Comparison of ENCODE assay signal across 13 cellular contexts in the genomic region with DNA sequence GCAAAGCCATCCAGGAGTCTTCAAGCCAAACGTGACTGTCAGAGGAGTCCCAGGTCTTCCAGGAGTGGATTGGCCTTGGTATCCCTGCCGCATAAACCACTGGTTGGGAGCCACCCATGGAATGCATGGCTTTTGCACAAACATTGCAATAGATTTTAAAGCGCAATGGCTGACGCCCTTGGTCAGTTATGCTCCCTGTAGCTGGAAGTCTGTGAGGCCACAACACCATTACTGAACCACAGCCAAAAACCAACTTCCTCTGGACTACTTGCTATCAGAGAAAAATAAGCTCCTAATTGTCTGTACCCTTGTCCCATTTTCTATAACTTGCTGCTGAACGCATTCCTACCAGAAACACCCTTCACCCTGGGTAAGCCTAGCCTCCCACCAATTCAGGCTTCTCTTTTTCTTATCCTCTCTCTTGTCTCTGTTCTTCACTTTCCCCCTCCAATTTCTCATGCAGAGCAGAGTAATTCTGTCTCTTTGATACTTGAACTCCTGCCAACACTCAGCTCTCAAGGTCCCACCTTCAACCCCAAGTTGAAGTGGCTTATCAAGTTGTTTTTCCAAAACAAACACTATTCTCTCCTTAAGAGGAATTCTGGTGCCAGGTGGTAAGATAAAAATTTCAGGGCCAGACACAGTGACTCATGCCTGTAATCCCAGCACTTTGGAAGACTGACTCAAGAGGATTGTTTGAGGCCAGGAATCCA.
DNase-seq lines count a peak whose midpoint lies in the region; ATAC-seq, FAIRE-seq and TF ChIP-seq lines count a peak whose summit lies in the region.
"Had no signal": no experiment of that assay in that cellular context is flagged by ENCODE, and none has a peak within 500 bp of the region (broad histone marks: within the 10 kb centered on the region; RNA-seq: fewer than 3 reads in every experiment).

No MANE protein-coding gene starts in this region.

- FAIRE-seq in urothelium cell line (lab: Jason Lieb, UNC): no peak

- peaks cover 6% of the 10 kb centered on the region for H3K9me3 Mint-ChIP-seq in activated CD8-positive, alpha-beta T cell treated with anti-CD3 and anti-CD28 coated beads for 36 hours
- peaks cover 6% of the 10 kb centered on the region for H3K9me3 Mint-ChIP-seq in GM23338

- no peaks in the 10 kb centered on the region for H3K36me3 Mint-ChIP-seq in activated CD8-positive, alpha-beta T cell treated with anti-CD3 and anti-CD28 coated beads for 36 hours (ENCODE audit: low read depth)
- H3K36me3 Mint-ChIP-seq in GM23338 (ENCODE audit: low read depth): peaks cover 5% of the 10 kb centered on the region; the same call in 1 of the 3 replicates

- H4K20me1 ChIP-seq in PC-3 (ENCODE audit: low read length) (no peaks in the 10 kb centered on the region), GM23338 (replicated peaks; ENCODE audit: insufficient read depth) (no peaks in the 10 kb centered on the region)

- POLR2A ChIA-PET in PC-3 (lab: Charles Lee; ENCODE audit: unreplicated experiment): no interaction called here
- POLR2A ChIA-PET in activated CD8-positive, alpha-beta T cell treated with anti-CD3 and anti-CD28 coated beads for 36 hours (lab: Charles Lee): no interaction called here

- peaks cover 4% of the 10 kb centered on the region for H3K4me1 Mint-ChIP-seq in activated CD8-positive, alpha-beta T cell treated with anti-CD3 and anti-CD28 coated beads for 36 hours (ENCODE audit: low read depth)
- no peaks in the 10 kb centered on the region; the same call in 2 of the 3 replicates for H3K4me1 Mint-ChIP-seq in GM23338
- H3K4me1 Mint-ChIP-seq: H9 had no signal

- H3K4me3 Mint-ChIP-seq in activated CD8-positive, alpha-beta T cell treated with anti-CD3 and anti-CD28 coated beads for 36 hours: no peak overlapping the region
- no peak overlapping the region for H3K4me3 Mint-ChIP-seq in GM23338
- H3K4me3 Mint-ChIP-seq: H9 had no signal

- H3F3A ChIP-seq in PC-3 (ENCODE audit: low read length, unreplicated experiment) (no peaks in the 10 kb centered on the region), GM23338 (replicated peaks; ENCODE audit: low read depth) (no peaks in the 10 kb centered on the region)

- H3K9me2 ChIP-seq in PC-3 (replicated peaks; ENCODE audit: low read length): no peaks in the 10 kb centered on the region
- H3K9me2 ChIP-seq in GM23338 (ENCODE audit: insufficient read depth): peaks cover 15% of the 10 kb centered on the region; the same call in 1 of the 2 replicates

- TF ChIP-seq CTCF in right atrium auricular region (IDR thresholded peaks at IDR 0.05): no peak
- no peak for TF ChIP-seq CTCF in PC-3 (conservative IDR thresholded peaks at IDR 0.05; ENCODE audit: low read depth, low read length)
- TF ChIP-seq CTCF in fibroblast of mammary gland (conservative IDR thresholded peaks at IDR 0.05; ENCODE audit: control insufficient read depth, insufficient read depth, low read depth, low read length): no peak
- no peak for TF ChIP-seq CTCF in activated CD8-positive, alpha-beta T cell treated with anti-CD3 and anti-CD28 coated beads for 36 hours (IDR thresholded peaks at IDR 0.05)
- TF ChIP-seq CTCF in GM23338 (conservative IDR thresholded peaks at IDR 0.05; ENCODE audit: low read depth in 2 of 2): no peak

- no peaks in the 10 kb centered on the region for H3K79me2 ChIP-seq in PC-3 (ENCODE audit: low read length)
- no peaks in the 10 kb centered on the region for H3K79me2 ChIP-seq in GM23338 (replicated peaks; ENCODE audit: insufficient read depth)

- H2AFZ ChIP-seq in PC-3 (ENCODE audit: low read length) (no peak overlapping the region), GM23338 (no peak overlapping the region)

- H3K36me3 ChIP-seq in right atrium auricular region (no peaks in the 10 kb centered on the region), PC-3 (ENCODE audit: low read depth, low read length) (no peaks in the 10 kb centered on the region), GM23338 (ENCODE audit: insufficient read depth) (no peaks in the 10 kb centered on the region)
- H3K36me3 ChIP-seq: left ventricle myocardium inferior, tibial artery had no signal

- peaks cover 3% of the 10 kb centered on the region for H3K27me3 Mint-ChIP-seq in activated CD8-positive, alpha-beta T cell treated with anti-CD3 and anti-CD28 coated beads for 36 hours
- H3K27me3 Mint-ChIP-seq in GM23338 (ENCODE audit: insufficient read depth, low read depth, poor library complexity): peaks cover 2% of the 10 kb centered on the region

- H3K27ac ChIP-seq in right atrium auricular region: no peak overlapping the region
- H3K27ac ChIP-seq in PC-3 (ENCODE audit: low read length): no peak overlapping the region
- H3K27ac ChIP-seq in GM23338 (ENCODE audit: low read depth): no peak overlapping the region
- H3K27ac ChIP-seq: left ventricle myocardium inferior, tibial artery had no signal

- H3K27me3 ChIP-seq in right atrium auricular region (no peaks in the 10 kb centered on the region), PC-3 (ENCODE audit: low read length) (no peaks in the 10 kb centered on the region), GM23338 (ENCODE audit: insufficient read depth) (no peaks in the 10 kb centered on the region)
- H3K27me3 ChIP-seq: tibial artery had no signal

- no peak overlapping the region for H3K9ac ChIP-seq in PC-3 (ENCODE audit: low read length)

- no peaks in the 10 kb centered on the region for H3K4me1 ChIP-seq in right atrium auricular region
- peaks cover 15% of the 10 kb centered on the region for H3K4me1 ChIP-seq in PC-3 (ENCODE audit: insufficient read depth, low read length)
- H3K4me1 ChIP-seq in GM23338 (ENCODE audit: insufficient read depth): no peaks in the 10 kb centered on the region

- peak; percentile 23 to 75 for ATAC-seq in left cardiac atrium
- peak; percentile 83 for ATAC-seq in PC-3
- no peak for ATAC-seq in activated CD8-positive, alpha-beta T cell treated with anti-CD3 and anti-CD28 coated beads for 36 hours
- no peak for ATAC-seq in HG03097 (IDR thresholded peaks at IDR 0.05; ENCODE audit: low FRiP score, unreplicated experiment)
- no peak for ATAC-seq in GM23338

- H3K4me2 ChIP-seq in PC-3 (ENCODE audit: low read length) (peak overlapping the region; percentile 22; the same call in 1 of the 2 replicates), GM23338 (no peak overlapping the region)

- H3K9me3 ChIP-seq in right atrium auricular region (peaks cover 0 to 15% of the 10 kb centered on the region in 2 donors), PC-3 (ENCODE audit: low read length) (no peaks in the 10 kb centered on the region)

- no peak overlapping the region for H3K4me3 ChIP-seq in right atrium auricular region
- no peak overlapping the region for H3K4me3 ChIP-seq in PC-3 (ENCODE audit: low read length)
- no peak overlapping the region for H3K4me3 ChIP-seq in fibroblast of mammary gland (ENCODE audit: control insufficient read depth, low read depth, low read length)
- no peak overlapping the region for H3K4me3 ChIP-seq in GM23338
- H3K4me3 ChIP-seq: left ventricle myocardium inferior, tibial artery had no signal

- no peak overlapping the region for H3K27ac Mint-ChIP-seq in activated CD8-positive, alpha-beta T cell treated with anti-CD3 and anti-CD28 coated beads for 36 hours
- H3K27ac Mint-ChIP-seq in GM23338: no peak overlapping the region
- H3K27ac Mint-ChIP-seq: H9 had no signal

- DNase-seq in left cardiac atrium (no peak), right atrium auricular region (ENCODE audit: low spot score) (no peak), PC-3 (peak; percentile 77), fibroblast of mammary gland (ENCODE audit: low read depth) (peak; percentile 52), urothelium cell line (ENCODE audit: low spot score) (peak; percentile 59), GM23338 (ENCODE audit: low spot score) (no peak)
- DNase-seq in activated CD8-positive, alpha-beta T cell treated with anti-CD3 and anti-CD28 coated beads for 36 hours: no peak
- DNase-seq: amygdala, H9, left ventricle myocardium inferior, NCI-H1694 treated with DMSO at 0.1 percent for 48 hours, tibial artery had no signal

- CTCF ChIA-PET in PC-3 (lab: Charles Lee): no interaction called here
- CTCF ChIA-PET in activated CD8-positive, alpha-beta T cell treated with anti-CD3 and anti-CD28 coated beads for 36 hours (lab: Charles Lee): no interaction called here

- no TSS peak for BruUV-seq in PC-3 (replicated peaks; lab: Mats Ljungman, UMichigan)

- intact Hi-C loops in left cardiac atrium (cut with DNase I) (no loop called here), PC-3 (cut with micrococcal nuclease) (no loop called here)
- intact Hi-C loops in activated CD8-positive, alpha-beta T cell treated with anti-CD3 and anti-CD28 coated beads for 36 hours (cut with micrococcal nuclease): no loop called here

TF ChIP-seq in GM23338, 12 proteins besides CTCF, POLR2A, EP300 and RAD21 (continues in another document):
- TF ChIP-seq CREB1 (CRISPR knock-in tag; IDR thresholded peaks at IDR 0.05; ENCODE audit: low read depth) (no peak), ZNF331 (CRISPR knock-in tag; IDR thresholded peaks at IDR 0.05; ENCODE audit: low read depth) (no peak), STAT1 (IDR thresholded peaks at IDR 0.05; ENCODE audit: unreplicated experiment) (no peak), EZH2phosphoT487 (IDR thresholded peaks at IDR 0.05; ENCODE audit: unreplicated experiment) (no peak), NANOG (IDR thresholded peaks at IDR 0.05; ENCODE audit: borderline replicate concordance) (no peak), ZNF114 (CRISPR knock-in tag; IDR thresholded peaks at IDR 0.05) (no peak)
- TF ChIP-seq, protein P1, sequence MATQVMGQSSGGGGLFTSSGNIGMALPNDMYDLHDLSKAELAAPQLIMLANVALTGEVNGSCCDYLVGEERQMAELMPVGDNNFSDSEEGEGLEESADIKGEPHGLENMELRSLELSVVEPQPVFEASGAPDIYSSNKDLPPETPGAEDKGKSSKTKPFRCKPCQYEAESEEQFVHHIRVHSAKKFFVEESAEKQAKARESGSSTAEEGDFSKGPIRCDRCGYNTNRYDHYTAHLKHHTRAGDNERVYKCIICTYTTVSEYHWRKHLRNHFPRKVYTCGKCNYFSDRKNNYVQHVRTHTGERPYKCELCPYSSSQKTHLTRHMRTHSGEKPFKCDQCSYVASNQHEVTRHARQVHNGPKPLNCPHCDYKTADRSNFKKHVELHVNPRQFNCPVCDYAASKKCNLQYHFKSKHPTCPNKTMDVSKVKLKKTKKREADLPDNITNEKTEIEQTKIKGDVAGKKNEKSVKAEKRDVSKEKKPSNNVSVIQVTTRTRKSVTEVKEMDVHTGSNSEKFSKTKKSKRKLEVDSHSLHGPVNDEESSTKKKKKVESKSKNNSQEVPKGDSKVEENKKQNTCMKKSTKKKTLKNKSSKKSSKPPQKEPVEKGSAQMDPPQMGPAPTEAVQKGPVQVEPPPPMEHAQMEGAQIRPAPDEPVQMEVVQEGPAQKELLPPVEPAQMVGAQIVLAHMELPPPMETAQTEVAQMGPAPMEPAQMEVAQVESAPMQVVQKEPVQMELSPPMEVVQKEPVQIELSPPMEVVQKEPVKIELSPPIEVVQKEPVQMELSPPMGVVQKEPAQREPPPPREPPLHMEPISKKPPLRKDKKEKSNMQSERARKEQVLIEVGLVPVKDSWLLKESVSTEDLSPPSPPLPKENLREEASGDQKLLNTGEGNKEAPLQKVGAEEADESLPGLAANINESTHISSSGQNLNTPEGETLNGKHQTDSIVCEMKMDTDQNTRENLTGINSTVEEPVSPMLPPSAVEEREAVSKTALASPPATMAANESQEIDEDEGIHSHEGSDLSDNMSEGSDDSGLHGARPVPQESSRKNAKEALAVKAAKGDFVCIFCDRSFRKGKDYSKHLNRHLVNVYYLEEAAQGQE (IDR thresholded peaks at IDR 0.05; ENCODE audit: unreplicated experiment): no peak

Comparison
In these comparisons a context has a peak if more than half of its experiments do, and no peak if none do; other contexts are left out.
1. ATAC-seq: peak in left cardiac atrium (2 of 2) and PC-3 (single experiment); none in activated CD8-positive, alpha-beta T cell treated with anti-CD3 and anti-CD28 coated beads for 36 hours (single experiment), HG03097 (single experiment) and GM23338 (single experiment).
2. DNase-seq: peak in PC-3 (single experiment), fibroblast of mammary gland (single experiment) and urothelium cell line (single experiment); none in left cardiac atrium (single experiment), right atrium auricular region (single experiment), activated CD8-positive, alpha-beta T cell treated with anti-CD3 and anti-CD28 coated beads for 36 hours (single experiment) and GM23338 (single experiment).